Comparison of ENCODE assay signal across 24 cellular contexts in the genomic region with DNA sequence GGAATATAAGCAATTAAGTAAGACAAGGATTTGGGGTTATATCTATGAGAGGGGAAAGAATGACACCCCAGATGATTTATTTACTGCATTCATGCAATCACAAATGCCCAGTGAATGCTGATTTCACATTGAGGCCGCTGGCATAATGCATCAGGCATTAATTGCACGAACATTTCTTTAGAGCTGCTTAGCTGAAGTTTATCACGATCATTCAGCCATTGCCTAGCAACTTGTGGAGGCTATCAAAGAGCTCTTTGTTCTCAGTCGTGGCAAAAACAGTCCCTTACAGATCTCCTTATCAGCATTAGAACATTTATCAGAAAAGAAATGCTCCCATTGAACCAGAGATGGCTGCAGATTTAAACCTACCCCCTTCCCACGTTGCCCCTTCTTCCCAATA.
DNase-seq lines count a peak whose midpoint lies in the region; ATAC-seq and TF ChIP-seq lines count a peak whose summit lies in the region.
"Had no signal": no experiment of that assay in that cellular context is flagged by ENCODE, and none has a peak within 500 bp of the region (broad histone marks: within the 10 kb centered on the region; RNA-seq: fewer than 3 reads in every experiment).

No MANE protein-coding gene starts in this region.

- no peak for TF ChIP-seq EP300 in SK-N-SH (IDR thresholded peaks at IDR 0.05; ENCODE audit: borderline replicate concordance in 1 of 2, low read depth in 1 of 2, low read length in 1 of 2)

- no peak for TF ChIP-seq RAD21 in SK-N-SH (IDR thresholded peaks at IDR 0.05; ENCODE audit: low read length)

- H3K9me2 ChIP-seq in SK-N-SH, result no peaks in the 10 kb centered on the region

- no peaks in the 10 kb centered on the region for H3K9me3 ChIP-seq in SK-N-SH
- no peaks in the 10 kb centered on the region for H3K9me3 ChIP-seq in mucosa of descending colon
- H3K9me3 ChIP-seq: A549 had no signal

- TF ChIP-seq CTCF in SK-N-SH (IDR thresholded peaks at IDR 0.05), result no peak
- TF ChIP-seq CTCF in dorsolateral prefrontal cortex (IDR thresholded peaks at IDR 0.05 in 54 of 56, conservative IDR thresholded peaks at IDR 0.05 in 2 of 56; ENCODE audit: low read depth in 1 of 56, partially characterized antibody in 56 of 56), result peak in 1 of 56 donors; percentile 17
- TF ChIP-seq CTCF in mucosa of descending colon (IDR thresholded peaks at IDR 0.05), result no peak

- H3F3A ChIP-seq in SK-N-SH (replicated peaks; ENCODE audit: insufficient read depth), result no peaks in the 10 kb centered on the region

- H3K4me1 ChIP-seq in SK-N-SH (ENCODE audit: control insufficient read depth in 1 of 2, insufficient read depth in 2 of 2, low read depth in 1 of 2, low read length in 1 of 2) (peaks cover 0 to 16% of the 10 kb centered on the region in 2 experiments; a peak in 2 of 4 replicates), mucosa of descending colon (ENCODE audit: low read depth) (no peaks in the 10 kb centered on the region)
- H3K4me1 ChIP-seq: foreskin keratinocyte had no signal

- intact Hi-C loops in dorsolateral prefrontal cortex (cut with DNase I), result no loop called here
- intact Hi-C loops in mucosa of descending colon (cut with DNase I, micrococcal nuclease), result no loop called here

- no peaks in the 10 kb centered on the region for H4K20me1 ChIP-seq in SK-N-SH (ENCODE audit: insufficient read depth)

- 64% methylated on average over 5 of the region's 5 CpGs for WGBS in SK-N-SH (ENCODE audit: low lambda C conversion rate)

- H2AFZ ChIP-seq in SK-N-SH (ENCODE audit: low read depth), result no peak overlapping the region

- POLR2A ChIA-PET in SK-N-SH (lab: Yijun Ruan, JAX), result no interaction called here

- H3K4me2 ChIP-seq in SK-N-SH, result no peak overlapping the region
- H3K4me2 ChIP-seq: A549 had no signal

- no peak for ATAC-seq in SK-N-SH treated with all-trans-retinoic acid at 6 μM for 48 hours
- ATAC-seq in mucosa of descending colon, result peak; percentile 51
- ATAC-seq in HG02981 (IDR thresholded peaks at IDR 0.05; ENCODE audit: unreplicated experiment), result no peak
- ATAC-seq: A549; foreskin keratinocyte; left lobe of liver; naive thymus-derived CD4-positive, alpha-beta T cell had no signal

- CTCF ChIA-PET in SK-N-SH (lab: Yijun Ruan, JAX), result no interaction called here

- H3K36me3 ChIP-seq in SK-N-SH (replicated peaks in 1 of 2; ENCODE audit: control insufficient read depth in 1 of 2, insufficient read depth in 2 of 2, low read length in 1 of 2) (no peaks in the 10 kb centered on the region), mucosa of descending colon (ENCODE audit: low read depth) (no peaks in the 10 kb centered on the region)

- H3K4me3 ChIP-seq in SK-N-SH (ENCODE audit: low read depth in 2 of 2, low read length in 1 of 2), result no peak overlapping the region
- H3K4me3 ChIP-seq in dorsolateral prefrontal cortex, result peak overlapping the region in 10 of 59 donors; percentile 0 to 40 (median 10)
- H3K4me3 ChIP-seq in mucosa of descending colon, result no peak overlapping the region
- H3K4me3 ChIP-seq: A549 had no signal

- no peak for DNase-seq in SK-N-SH
- no peak for DNase-seq in dorsolateral prefrontal cortex
- no peak for DNase-seq in mucosa of descending colon
- no peak for DNase-seq in cerebellar cortex (ENCODE audit: low spot score)
- no peak for DNase-seq in ureter (ENCODE audit: low spot score)
- DNase-seq: activated CD4-positive, alpha-beta T cell treated with anti-CD3 and anti-CD28 coated beads, Interleukin-2, amount 50 U/mL, for 48 hours; activated naive CD4-positive, alpha-beta T cell treated with anti-CD3 and anti-CD28 coated beads for 36 hours; activated T-cell treated with anti-CD3 and anti-CD28 coated beads for 4 hours; aorta; CD4-positive, CD25-positive, alpha-beta regulatory T cell; cortex of kidney; DND-41; foreskin keratinocyte; GOT3; naive thymus-derived CD4-positive, alpha-beta T cell; NCI-H1436 treated with DMSO at 0.1 percent for 48 hours; RPMI8226; T-helper 1 cell had no signal

- H3K27ac ChIP-seq in SK-N-SH (ENCODE audit: low read depth in 2 of 2, low read length in 1 of 2) (no peak overlapping the region), dorsolateral prefrontal cortex (peak overlapping the region in 58 of 59 donors; percentile 23 to 94 (median 83)), temporal lobe (ENCODE audit: low read depth, low read length) (peak overlapping the region; percentile 89)
- H3K27ac ChIP-seq: A549, foreskin keratinocyte, VCaP had no signal

- H3K27me3 ChIP-seq in SK-N-SH (ENCODE audit: insufficient read depth), result no peaks in the 10 kb centered on the region
- no peaks in the 10 kb centered on the region for H3K27me3 ChIP-seq in dorsolateral prefrontal cortex
- H3K27me3 ChIP-seq: foreskin keratinocyte had no signal

- H3K79me2 ChIP-seq in SK-N-SH (ENCODE audit: insufficient read depth), result no peaks in the 10 kb centered on the region

- no peak overlapping the region for H3K9ac ChIP-seq in SK-N-SH

TF ChIP-seq in SK-N-SH treated with all-trans-retinoic acid at 6 μM for 48 hours, 23 proteins besides CTCF, POLR2A, EP300 and RAD21:
- TF ChIP-seq CSRNP3 (CRISPR knock-in tag; IDR thresholded peaks at IDR 0.05), result no peak
- peak; percentile 47; the same call in 1 of the 2 replicates for TF ChIP-seq ISL1 (CRISPR knock-in tag; IDR thresholded peaks at IDR 0.05)

TF ChIP-seq in SK-N-SH, 30 proteins besides CTCF, POLR2A, EP300 and RAD21 (continues in another document):
- TF ChIP-seq SIN3A (IDR thresholded peaks at IDR 0.05; ENCODE audit: borderline replicate concordance, low read depth, low read length), result no peak
- no peak for TF ChIP-seq REST (IDR thresholded peaks at IDR 0.05; ENCODE audit: low read depth, low read length)
- no peak for TF ChIP-seq POLR2AphosphoS5 (IDR thresholded peaks at IDR 0.05; ENCODE audit: low read depth, low read length)
- no peak for TF ChIP-seq USF2 (IDR thresholded peaks at IDR 0.05; ENCODE audit: borderline replicate concordance, low read depth, low read length)
- no peak for TF ChIP-seq CHD2 (IDR thresholded peaks at IDR 0.05; ENCODE audit: low read length, partially characterized antibody)
- no peak for TF ChIP-seq JUND (IDR thresholded peaks at IDR 0.05)
- TF ChIP-seq ELF1 (IDR thresholded peaks at IDR 0.05), result no peak
- TF ChIP-seq TCF12 (IDR thresholded peaks at IDR 0.05), result no peak
- TF ChIP-seq RCOR1 (IDR thresholded peaks at IDR 0.05; ENCODE audit: low read length), result no peak
- TF ChIP-seq ZBTB33 (IDR thresholded peaks at IDR 0.05; ENCODE audit: borderline replicate concordance, low read depth), result no peak
- no peak for TF ChIP-seq PBX3 (IDR thresholded peaks at IDR 0.05)
- TF ChIP-seq FOXM1 (IDR thresholded peaks at IDR 0.05; ENCODE audit: low read depth), result no peak

Comparison
In these comparisons a context has a peak if more than half of its experiments do, and no peak if none do; other contexts are left out.
1. H3K27ac ChIP-seq: peak in dorsolateral prefrontal cortex (58 of 59) and temporal lobe (single experiment); none in SK-N-SH (0 of 2).